ENCODE assay signal across 31 cellular contexts in genomic region chr22:41608386-41608785, GRCh38. TPM values are rescaled to one million over a fixed set of nuclear protein-coding genes. Genes with fewer than 3 reads are reported as not detected.
"Had no signal": no experiment of that assay in that cellular context is flagged by ENCODE, and none has a peak within 500 bp of the region (broad histone marks: within the 10 kb centered on the region; RNA-seq: fewer than 3 reads in every experiment).

No MANE protein-coding gene starts in this region.

- ATAC-seq: activated T-cell treated with anti-CD3 and anti-CD28 coated beads, Interleukin-2, amount 50 U/mL, for 4 hours; HepG2; Panc1; T-helper 17 cell had no signal

- H3K4me2 ChIP-seq: KMS-11 had no signal

- FAIRE-seq: astrocyte, HepG2, TTC549 had no signal

- H3K27me3 Mint-ChIP-seq: activated B cell treated with CpG ODN at 0.5 μM for 24 hours; activated CD4-positive, alpha-beta memory T cell treated with anti-CD3 and anti-CD28 coated beads for 36 hours; activated CD4-positive, alpha-beta T cell treated with anti-CD3 and anti-CD28 coated beads, Interleukin-2, amount 10 ng/mL, durations not matched to agents 7 days and 5 days; activated naive CD8-positive, alpha-beta T cell; brain; T-helper 17 cell had no signal

- H3K9ac ChIP-seq: KMS-11 had no signal

- H3K9me3 Mint-ChIP-seq: activated B cell treated with CpG ODN at 0.5 μM for 24 hours; activated CD4-positive, alpha-beta memory T cell treated with anti-CD3 and anti-CD28 coated beads for 36 hours; activated CD4-positive, alpha-beta T cell treated with anti-CD3 and anti-CD28 coated beads, Interleukin-2, amount 10 ng/mL, durations not matched to agents 7 days and 5 days; activated naive CD4-positive, alpha-beta T cell treated with anti-CD3 and anti-CD28 coated beads for 36 hours; activated T-cell treated with anti-CD3 and anti-CD28 coated beads, Interleukin-2, amount 50 U/mL, for 4 hours; brain had no signal

- H3K27ac ChIP-seq: KMS-11 had no signal

- H3K27ac Mint-ChIP-seq: activated B cell treated with CpG ODN at 0.5 μM for 24 hours; activated CD4-positive, alpha-beta memory T cell treated with anti-CD3 and anti-CD28 coated beads for 36 hours; activated CD4-positive, alpha-beta T cell treated with anti-CD3 and anti-CD28 coated beads, Interleukin-2, amount 10 ng/mL, durations not matched to agents 7 days and 5 days; activated naive CD4-positive, alpha-beta T cell treated with anti-CD3 and anti-CD28 coated beads for 36 hours; activated naive CD8-positive, alpha-beta T cell; brain; T-helper 17 cell had no signal

- DNase-seq: activated B cell treated with CpG ODN at 0.5 μM for 24 hours; activated CD4-positive, alpha-beta memory T cell treated with anti-CD3 and anti-CD28 coated beads for 36 hours; activated CD4-positive, alpha-beta T cell treated with anti-CD3 and anti-CD28 coated beads for 1 hour; activated CD4-positive, alpha-beta T cell treated with anti-CD3 and anti-CD28 coated beads, Interleukin-2, amount 10 ng/mL, durations not matched to agents 7 days and 5 days; activated CD8-positive, alpha-beta memory T cell treated with anti-CD3 and anti-CD28 coated beads for 24 hours; activated gamma-delta T cell; activated naive CD4-positive, alpha-beta T cell treated with anti-CD3 and anti-CD28 coated beads for 36 hours; activated T-cell treated with anti-CD3 and anti-CD28 coated beads, Interleukin-2, amount 50 U/mL, for 4 hours; amygdala; NCI-H1092; NCI-H1417; NCI-H1930; NCI-H2171; NCI-H226; NCI-H526; NCI-H774; RPMI8226; SHP77 treated with DMSO at 0.1 percent for 48 hours; T-helper 17 cell; T1000 had no signal

- H3K4me3 Mint-ChIP-seq: activated B cell treated with CpG ODN at 0.5 μM for 24 hours; activated CD4-positive, alpha-beta memory T cell treated with anti-CD3 and anti-CD28 coated beads for 36 hours; activated CD4-positive, alpha-beta T cell treated with anti-CD3 and anti-CD28 coated beads, Interleukin-2, amount 10 ng/mL, durations not matched to agents 7 days and 5 days; activated naive CD4-positive, alpha-beta T cell treated with anti-CD3 and anti-CD28 coated beads for 36 hours; activated naive CD8-positive, alpha-beta T cell; activated T-cell treated with anti-CD3 and anti-CD28 coated beads, Interleukin-2, amount 50 U/mL, for 4 hours; brain; T-helper 17 cell had no signal

RNA-seq across cellular contexts. Expression of gene CSDC2, which starts 47.6 kb away (rescaled TPM):
- total RNA-seq: activated B cell treated with CpG ODN at 0.5 μM for 24 hours; activated CD4-positive, alpha-beta memory T cell treated with anti-CD3 and anti-CD28 coated beads for 36 hours; activated CD4-positive, alpha-beta T cell treated with anti-CD3 and anti-CD28 coated beads, Interleukin-2, amount 10 ng/mL, durations not matched to agents 7 days and 5 days; activated naive CD4-positive, alpha-beta T cell treated with anti-CD3 and anti-CD28 coated beads for 36 hours; MCF 10A; NCI-H460; OCI-LY7; SK-MEL-5; T-helper 17 cell had no signal
